ENCODE assay signal across 22 cellular contexts in the genomic region with DNA sequence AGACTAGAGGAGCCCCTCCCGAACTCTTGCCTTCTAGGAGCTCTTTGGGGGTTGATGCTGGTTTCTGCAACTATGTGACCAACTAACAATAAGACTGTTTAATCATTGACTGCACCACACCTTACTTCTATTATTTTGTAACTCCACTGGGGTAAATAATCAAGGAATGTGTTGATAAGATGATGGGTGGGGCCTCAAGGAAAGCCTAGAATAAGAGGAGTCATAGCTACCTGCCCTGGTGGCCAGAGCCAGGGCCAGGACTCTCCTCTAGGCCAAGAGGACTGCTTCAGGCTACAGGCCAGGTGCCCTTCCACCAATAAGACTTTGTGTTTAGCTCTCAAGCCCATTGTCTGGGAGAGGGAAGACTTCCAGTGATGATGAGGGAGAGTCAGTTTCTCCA. TPM values are rescaled to one million over a fixed set of nuclear protein-coding genes. Genes with fewer than 3 reads are reported as not detected.
DNase-seq lines count a peak whose midpoint lies in the region; ATAC-seq, FAIRE-seq and TF ChIP-seq lines count a peak whose summit lies in the region.
"Had no signal": no experiment of that assay in that cellular context is flagged by ENCODE, and none has a peak within 500 bp of the region (broad histone marks: within the 10 kb centered on the region; RNA-seq: fewer than 3 reads in every experiment).

No MANE protein-coding gene starts in this region.

- H3K27ac ChIP-seq in pancreas: no peak overlapping the region
- H3K27ac ChIP-seq: BLaER1 treated with 17β-estradiol and CSF1 and Interleukin-3, amounts not matched to agents 10 nM and 100 nM had no signal

- no peaks in the 10 kb centered on the region for H3K4me1 Mint-ChIP-seq in nephron progenitor cell
- H3K4me1 Mint-ChIP-seq in activated T-helper 2 cell treated with anti-CD3 and anti-CD28 coated beads, Interferon-gamma antibody, Interleukin-2, Interleukin-4, amounts not matched to agents 10 μg/mL and 5 μg/mL and 100 μg/mL, durations not matched to agents 14 hours and 24 hours and 36 hours (ENCODE audit: low read depth): no peaks in the 10 kb centered on the region
- H3K4me1 Mint-ChIP-seq: CD4-positive, alpha-beta memory T cell had no signal

- DNase-seq in LoVo (ENCODE audit: low spot score) (peak; percentile 68), left colon (no peak), pancreas (no peak), nephron progenitor cell (no peak)
- DNase-seq in activated T-helper 2 cell treated with anti-CD3 and anti-CD28 coated beads, Interferon-gamma antibody, Interleukin-2, Interleukin-4, amounts not matched to agents 10 μg/mL and 5 μg/mL and 100 μg/mL, durations not matched to agents 14 hours and 24 hours and 36 hours (ENCODE audit: low spot score): no peak
- DNase-seq: ACHN; CD4-positive, alpha-beta memory T cell; GDM1; NCI-H1092; NCI-H1436; NCI-H187 treated with DMSO at 0.1 percent for 48 hours; NCI-H2107; NCI-H510A treated with DMSO at 0.1 percent for 48 hours; NCI-H748 treated with DMSO at 0.1 percent for 48 hours; SIG-M5; SK-N-SH had no signal

- no peak overlapping the region for H3K4me3 ChIP-seq in pancreas
- H3K4me3 ChIP-seq: BLaER1 treated with 17β-estradiol and CSF1 and Interleukin-3, amounts not matched to agents 10 nM and 100 nM; K562 had no signal

- intact Hi-C loops in left colon (cut with DNase I, micrococcal nuclease): no loop called here
- intact Hi-C loops in pancreas (cut with DNase I): no loop called here
- intact Hi-C loops in activated T-helper 2 cell treated with anti-CD3 and anti-CD28 coated beads, Interferon-gamma antibody, Interleukin-2, Interleukin-4, amounts not matched to agents 10 μg/mL and 5 μg/mL and 100 μg/mL, durations not matched to agents 14 hours and 24 hours and 36 hours (cut with micrococcal nuclease): no loop called here

- H3K9me3 Mint-ChIP-seq in nephron progenitor cell: peaks cover 8% of the 10 kb centered on the region
- peaks cover 3% of the 10 kb centered on the region for H3K9me3 Mint-ChIP-seq in activated T-helper 2 cell treated with anti-CD3 and anti-CD28 coated beads, Interferon-gamma antibody, Interleukin-2, Interleukin-4, amounts not matched to agents 10 μg/mL and 5 μg/mL and 100 μg/mL, durations not matched to agents 14 hours and 24 hours and 36 hours

- H3K4me1 ChIP-seq in pancreas: no peaks in the 10 kb centered on the region

- ATAC-seq in left colon (peak; percentile 92), pancreas (peak in 3 of 4 donors; percentile 43 to 70 (median 67)), GM21619 (IDR thresholded peaks at IDR 0.05; ENCODE audit: unreplicated experiment) (no peak), HG03460 (IDR thresholded peaks at IDR 0.05; ENCODE audit: unreplicated experiment) (no peak)
- ATAC-seq: K562, Panc1 had no signal

- no peak for TF ChIP-seq CTCF in pancreas (IDR thresholded peaks at IDR 0.05)
- no peak for TF ChIP-seq CTCF in nephron progenitor cell (IDR thresholded peaks at IDR 0.05)

- peaks cover 3% of the 10 kb centered on the region for H3K27me3 Mint-ChIP-seq in nephron progenitor cell (ENCODE audit: low read depth, poor library complexity)
- H3K27me3 Mint-ChIP-seq in activated T-helper 2 cell treated with anti-CD3 and anti-CD28 coated beads, Interferon-gamma antibody, Interleukin-2, Interleukin-4, amounts not matched to agents 10 μg/mL and 5 μg/mL and 100 μg/mL, durations not matched to agents 14 hours and 24 hours and 36 hours (ENCODE audit: low read depth): peaks cover 22% of the 10 kb centered on the region

- no peaks in the 10 kb centered on the region for H3K27me3 ChIP-seq in pancreas
- H3K27me3 ChIP-seq: BLaER1 treated with 17β-estradiol and CSF1 and Interleukin-3, amounts not matched to agents 10 nM and 100 nM had no signal

- no peak overlapping the region for H3K27ac Mint-ChIP-seq in nephron progenitor cell
- no peak overlapping the region for H3K27ac Mint-ChIP-seq in activated T-helper 2 cell treated with anti-CD3 and anti-CD28 coated beads, Interferon-gamma antibody, Interleukin-2, Interleukin-4, amounts not matched to agents 10 μg/mL and 5 μg/mL and 100 μg/mL, durations not matched to agents 14 hours and 24 hours and 36 hours
- H3K27ac Mint-ChIP-seq: CD4-positive, alpha-beta memory T cell had no signal

- H3K36me3 ChIP-seq in pancreas: no peaks in the 10 kb centered on the region

- FAIRE-seq in pancreas (lab: Jason Lieb, UNC): no peak
- FAIRE-seq: GM19239, K562 had no signal

- no peaks in the 10 kb centered on the region for H3K9me3 ChIP-seq in pancreas
- H3K9me3 ChIP-seq: SK-N-SH had no signal

- no peak overlapping the region for H3K4me3 Mint-ChIP-seq in nephron progenitor cell
- H3K4me3 Mint-ChIP-seq in activated T-helper 2 cell treated with anti-CD3 and anti-CD28 coated beads, Interferon-gamma antibody, Interleukin-2, Interleukin-4, amounts not matched to agents 10 μg/mL and 5 μg/mL and 100 μg/mL, durations not matched to agents 14 hours and 24 hours and 36 hours (ENCODE audit: low read depth): no peak overlapping the region
- H3K4me3 Mint-ChIP-seq: CD4-positive, alpha-beta memory T cell had no signal

- H3K36me3 Mint-ChIP-seq in nephron progenitor cell (ENCODE audit: low read depth): peaks cover 4% of the 10 kb centered on the region
- no peaks in the 10 kb centered on the region for H3K36me3 Mint-ChIP-seq in activated T-helper 2 cell treated with anti-CD3 and anti-CD28 coated beads, Interferon-gamma antibody, Interleukin-2, Interleukin-4, amounts not matched to agents 10 μg/mL and 5 μg/mL and 100 μg/mL, durations not matched to agents 14 hours and 24 hours and 36 hours (ENCODE audit: low read depth)

- 88 to 92% methylated on average over 1 of the region's 1 CpG for WGBS in pancreas, 2 donors

RNA-seq across cellular contexts. Expression of a gene that starts 41.2 kb away (rescaled TPM):
- total RNA-seq in left colon (10 to 100 TPM; 33.9 to 35.5 TPM), pancreas (10 to 100 TPM; 10.6 to 27.5 (median 17.6) TPM)
- 10 to 100 TPM; 14.4 to 29.0 TPM for polyA plus RNA-seq in pancreas
- total RNA-seq in activated T-helper 2 cell treated with anti-CD3 and anti-CD28 coated beads, Interferon-gamma antibody, Interleukin-2, Interleukin-4, amounts not matched to agents 10 μg/mL and 5 μg/mL and 100 μg/mL, durations not matched to agents 14 hours and 24 hours and 36 hours: 30.3 and 34.4 TPM in 2 replicates

Comparison
In these comparisons a context has a peak if more than half of its experiments do, and no peak if none do; other contexts are left out.
1. ATAC-seq: peak in left colon (single experiment) and pancreas (3 of 4); none in GM21619 (single experiment) and HG03460 (single experiment).